ENCODE assay signal across 12 cellular contexts in genomic region chr4:138181288-138181687, GRCh38.
DNase-seq lines count a peak whose midpoint lies in the region; ATAC-seq and TF ChIP-seq lines count a peak whose summit lies in the region.
"Had no signal": no experiment of that assay in that cellular context is flagged by ENCODE, and none has a peak within 500 bp of the region (broad histone marks: within the 10 kb centered on the region; RNA-seq: fewer than 3 reads in every experiment).

No MANE protein-coding gene starts in this region.

- ATAC-seq in mucosa of descending colon (peak; percentile 40), GM21367 (IDR thresholded peaks at IDR 0.05; ENCODE audit: unreplicated experiment) (no peak)
- ATAC-seq in activated naive CD4-positive, alpha-beta T cell treated with anti-CD3 and anti-CD28 coated beads, Interleukin-2, amount 50 U/mL, for 72 hours: no peak

- intact Hi-C loops in mucosa of descending colon (cut with DNase I, micrococcal nuclease): no loop called here

- H3K4me3 ChIP-seq in fibroblast of villous mesenchyme (ENCODE audit: low read depth, low read length): no peak overlapping the region
- no peak overlapping the region for H3K4me3 ChIP-seq in mucosa of descending colon

- peaks cover 23% of the 10 kb centered on the region for H3K36me3 Mint-ChIP-seq in brain
- H3K36me3 Mint-ChIP-seq in activated naive CD4-positive, alpha-beta T cell treated with anti-CD3 and anti-CD28 coated beads, Interleukin-2, amount 50 U/mL, for 72 hours: no peaks in the 10 kb centered on the region

- no peaks in the 10 kb centered on the region for H3K9me3 Mint-ChIP-seq in brain
- H3K9me3 Mint-ChIP-seq in activated naive CD4-positive, alpha-beta T cell treated with anti-CD3 and anti-CD28 coated beads, Interleukin-2, amount 50 U/mL, for 72 hours: peaks cover 5 to 9% of the 10 kb centered on the region in 2 donors
- H3K9me3 Mint-ChIP-seq: activated CD4-positive, alpha-beta T cell treated with anti-CD3 and anti-CD28 coated beads, Interleukin-2, amount 10 ng/mL, durations not matched to agents 7 days and 5 days; stimulated activated naive CD8-positive, alpha-beta T cell treated with anti-CD3 and anti-CD28 coated beads, Interleukin-15, Interleukin-2, amounts not matched to agents 100 ng/mL and 50 ng/mL, for 24 hours had no signal

- H3K36me3 ChIP-seq in mucosa of descending colon (ENCODE audit: low read depth): no peaks in the 10 kb centered on the region

- DNase-seq in fibroblast of villous mesenchyme (ENCODE audit: low read depth): peak; percentile 97
- DNase-seq in mucosa of descending colon: no peak
- DNase-seq in activated CD4-positive, alpha-beta T cell treated with anti-CD3 and anti-CD28 coated beads for 48 hours: no peak
- no peak for DNase-seq in NCI-H446 (lab: John Stamatoyannopoulos, UW)
- no peak for DNase-seq in activated naive CD4-positive, alpha-beta T cell treated with anti-CD3 and anti-CD28 coated beads, Interleukin-2, amount 50 U/mL, for 72 hours (ENCODE audit: low spot score in 2 of 2)
- DNase-seq: activated CD4-positive, alpha-beta T cell treated with anti-CD3 and anti-CD28 coated beads, Interleukin-2, amount 10 ng/mL, durations not matched to agents 7 days and 5 days; MV-4-11 had no signal

- peak overlapping the region in 2 of 5 experiments; percentile 8 to 29 for H3K4me3 Mint-ChIP-seq in brain
- H3K4me3 Mint-ChIP-seq: activated CD4-positive, alpha-beta T cell treated with anti-CD3 and anti-CD28 coated beads, Interleukin-2, amount 10 ng/mL, durations not matched to agents 7 days and 5 days; stimulated activated naive CD8-positive, alpha-beta T cell treated with anti-CD3 and anti-CD28 coated beads, Interleukin-15, Interleukin-2, amounts not matched to agents 100 ng/mL and 50 ng/mL, for 24 hours had no signal

- no peaks in the 10 kb centered on the region for H3K27me3 Mint-ChIP-seq in brain
- H3K27me3 Mint-ChIP-seq: activated CD4-positive, alpha-beta T cell treated with anti-CD3 and anti-CD28 coated beads, Interleukin-2, amount 10 ng/mL, durations not matched to agents 7 days and 5 days; stimulated activated naive CD8-positive, alpha-beta T cell treated with anti-CD3 and anti-CD28 coated beads, Interleukin-15, Interleukin-2, amounts not matched to agents 100 ng/mL and 50 ng/mL, for 24 hours had no signal

- no peaks in the 10 kb centered on the region for H3K9me3 ChIP-seq in mucosa of descending colon

- H3K4me1 Mint-ChIP-seq in brain: peaks cover 66% of the 10 kb centered on the region
- H3K4me1 Mint-ChIP-seq: activated CD4-positive, alpha-beta T cell treated with anti-CD3 and anti-CD28 coated beads, Interleukin-2, amount 10 ng/mL, durations not matched to agents 7 days and 5 days had no signal

- peak overlapping the region; percentile 14 for H3K27ac ChIP-seq in temporal lobe (ENCODE audit: low read depth, low read length)
- H3K27ac ChIP-seq: C4-2B had no signal

- peak overlapping the region in 3 of 5 experiments; percentile 50 to 84 (median 68) for H3K27ac Mint-ChIP-seq in brain
- H3K27ac Mint-ChIP-seq in activated naive CD4-positive, alpha-beta T cell treated with anti-CD3 and anti-CD28 coated beads, Interleukin-2, amount 50 U/mL, for 72 hours: no peak overlapping the region
- H3K27ac Mint-ChIP-seq: activated CD4-positive, alpha-beta T cell treated with anti-CD3 and anti-CD28 coated beads, Interleukin-2, amount 10 ng/mL, durations not matched to agents 7 days and 5 days; stimulated activated naive CD8-positive, alpha-beta T cell treated with anti-CD3 and anti-CD28 coated beads, Interleukin-15, Interleukin-2, amounts not matched to agents 100 ng/mL and 50 ng/mL, for 24 hours had no signal

- no peaks in the 10 kb centered on the region for H3K4me1 ChIP-seq in mucosa of descending colon (ENCODE audit: low read depth)

- TF ChIP-seq CTCF in brain (conservative IDR thresholded peaks at IDR 0.05): no peak
- no peak for TF ChIP-seq CTCF in fibroblast of villous mesenchyme (IDR thresholded peaks at IDR 0.05; ENCODE audit: insufficient read depth, low read depth, low read length)
- TF ChIP-seq CTCF in mucosa of descending colon (IDR thresholded peaks at IDR 0.05): no peak

Comparison
In these comparisons a context has a peak if more than half of its experiments do, and no peak if none do; other contexts are left out.
1. H3K27ac Mint-ChIP-seq: peak in brain (3 of 5); none in activated naive CD4-positive, alpha-beta T cell treated with anti-CD3 and anti-CD28 coated beads, Interleukin-2, amount 50 U/mL, for 72 hours (0 of 2).